In genomic region chr19:39997595-39998216, GRCh38 we compare ENCODE assay signal across 1 cellular context.
TF ChIP-seq lines count a peak whose summit lies in the region.

No MANE protein-coding gene starts in this region.

TF ChIP-seq in liver, 16 proteins besides CTCF, POLR2A, EP300 and RAD21 (continued from another document):
- no peak for TF ChIP-seq ZBTB33 (IDR thresholded peaks at IDR 0.05)
